In the genomic region with DNA sequence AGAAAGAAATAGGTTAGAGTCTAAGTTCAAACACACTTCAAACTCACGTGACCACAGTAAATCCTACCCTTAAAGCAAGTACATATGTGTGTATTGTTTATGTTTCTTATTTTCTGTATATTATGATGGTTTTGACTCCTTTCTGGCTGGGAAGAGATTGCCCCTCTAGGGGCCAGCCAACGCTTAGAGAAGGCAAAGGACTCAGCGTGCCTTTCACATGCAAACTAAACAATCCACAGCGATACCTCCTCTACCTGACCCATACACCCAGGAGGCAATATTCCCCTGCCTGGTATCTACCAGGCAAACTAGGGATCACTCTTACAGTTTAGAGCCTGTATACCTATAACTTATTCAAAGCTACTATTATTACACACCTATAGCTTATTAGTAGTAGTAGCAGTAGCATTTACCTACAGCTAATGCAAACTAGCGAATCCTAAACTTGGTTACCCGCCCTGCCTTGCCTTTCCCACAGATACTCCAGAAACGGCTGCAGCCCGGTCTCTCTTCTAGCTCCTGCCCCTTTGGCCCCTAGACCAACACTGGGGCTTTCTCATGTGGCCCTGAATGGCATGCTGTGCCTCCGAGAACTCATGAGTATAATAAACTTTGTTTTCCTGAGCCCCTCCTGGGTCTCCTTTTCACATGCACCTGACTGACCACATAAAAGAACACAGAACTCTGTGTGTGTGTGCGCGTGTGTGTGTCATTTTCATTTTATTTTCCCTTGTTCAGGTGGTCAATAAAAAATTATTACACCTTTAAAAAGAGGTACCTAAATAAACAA, we compare ENCODE assay signal across 11 cellular contexts. TPM values are rescaled to one million over a fixed set of nuclear protein-coding genes. Genes with fewer than 3 reads are reported as not detected.
DNase-seq lines count a peak whose midpoint lies in the region; ATAC-seq and TF ChIP-seq lines count a peak whose summit lies in the region.
"Had no signal": no experiment of that assay in that cellular context is flagged by ENCODE, and none has a peak within 500 bp of the region (broad histone marks: within the 10 kb centered on the region; RNA-seq: fewer than 3 reads in every experiment).

No MANE protein-coding gene starts in this region.

- no peak for TF ChIP-seq CTCF in WERI-Rb-1 (IDR thresholded peaks at IDR 0.05; ENCODE audit: low read depth, low read length)

- H3K36me3 ChIP-seq in WERI-Rb-1, result no peaks in the 10 kb centered on the region

- H3K4me3 ChIP-seq in WERI-Rb-1 (ENCODE audit: low read depth, low read length), result no peak overlapping the region; the same call in 1 of the 2 replicates

- H3K4me3 Mint-ChIP-seq in activated CD4-positive, alpha-beta T cell treated with anti-CD3 and anti-CD28 coated beads, Interleukin-2, amount 10 ng/mL, durations not matched to agents 24 days and 14 days, result peak overlapping the region; percentile 76
- peak overlapping the region; percentile 59 for H3K4me3 Mint-ChIP-seq in stimulated activated effector memory CD8-positive, alpha-beta T cell treated with anti-CD3 and anti-CD28 coated beads, Interleukin-12 subunit alpha, Interleukin-12 subunit beta, amount 100 ng/mL, for 72 hours

- no peaks in the 10 kb centered on the region for H3K27me3 ChIP-seq in WERI-Rb-1 (ENCODE audit: insufficient read depth, low read depth, severe bottlenecking)

- no peak for ATAC-seq in stimulated activated effector memory CD8-positive, alpha-beta T cell treated with anti-CD3 and anti-CD28 coated beads, Interleukin-12 subunit alpha, Interleukin-12 subunit beta, amount 100 ng/mL, for 72 hours
- ATAC-seq in HG03095 (IDR thresholded peaks at IDR 0.05; ENCODE audit: unreplicated experiment) (no peak), HG03469 (IDR thresholded peaks at IDR 0.05; ENCODE audit: unreplicated experiment) (no peak)

- H3K36me3 Mint-ChIP-seq in activated CD4-positive, alpha-beta T cell treated with anti-CD3 and anti-CD28 coated beads, Interleukin-2, amount 10 ng/mL, durations not matched to agents 24 days and 14 days (ENCODE audit: low read depth), result peaks cover 4% of the 10 kb centered on the region
- H3K36me3 Mint-ChIP-seq in stimulated activated effector memory CD8-positive, alpha-beta T cell treated with anti-CD3 and anti-CD28 coated beads, Interleukin-12 subunit alpha, Interleukin-12 subunit beta, amount 100 ng/mL, for 72 hours, result no peaks in the 10 kb centered on the region
- H3K36me3 Mint-ChIP-seq: IgD-negative memory B cell had no signal

- H3K27ac Mint-ChIP-seq in activated CD4-positive, alpha-beta T cell treated with anti-CD3 and anti-CD28 coated beads, Interleukin-2, amount 10 ng/mL, durations not matched to agents 24 days and 14 days, result no peak overlapping the region
- H3K27ac Mint-ChIP-seq in stimulated activated effector memory CD8-positive, alpha-beta T cell treated with anti-CD3 and anti-CD28 coated beads, Interleukin-12 subunit alpha, Interleukin-12 subunit beta, amount 100 ng/mL, for 72 hours, result no peak overlapping the region
- H3K27ac Mint-ChIP-seq: IgD-negative memory B cell had no signal

- no peaks in the 10 kb centered on the region for H3K27me3 Mint-ChIP-seq in activated CD4-positive, alpha-beta T cell treated with anti-CD3 and anti-CD28 coated beads, Interleukin-2, amount 10 ng/mL, durations not matched to agents 24 days and 14 days
- H3K27me3 Mint-ChIP-seq: IgD-negative memory B cell had no signal

- peak overlapping the region; percentile 66 for H3K27ac ChIP-seq in WERI-Rb-1

- intact Hi-C loops in activated CD4-positive, alpha-beta T cell treated with anti-CD3 and anti-CD28 coated beads, Interleukin-2, amount 10 ng/mL, durations not matched to agents 24 days and 14 days (cut with micrococcal nuclease), result no loop called here

- no peaks in the 10 kb centered on the region for H3K9me3 Mint-ChIP-seq in activated CD4-positive, alpha-beta T cell treated with anti-CD3 and anti-CD28 coated beads, Interleukin-2, amount 10 ng/mL, durations not matched to agents 24 days and 14 days
- no peaks in the 10 kb centered on the region for H3K9me3 Mint-ChIP-seq in stimulated activated effector memory CD8-positive, alpha-beta T cell treated with anti-CD3 and anti-CD28 coated beads, Interleukin-12 subunit alpha, Interleukin-12 subunit beta, amount 100 ng/mL, for 72 hours

- no peaks in the 10 kb centered on the region for H3K9me3 ChIP-seq in WERI-Rb-1 (ENCODE audit: severe bottlenecking)

- peaks cover 43% of the 10 kb centered on the region for H3K4me1 Mint-ChIP-seq in activated CD4-positive, alpha-beta T cell treated with anti-CD3 and anti-CD28 coated beads, Interleukin-2, amount 10 ng/mL, durations not matched to agents 24 days and 14 days
- H3K4me1 Mint-ChIP-seq in stimulated activated effector memory CD8-positive, alpha-beta T cell treated with anti-CD3 and anti-CD28 coated beads, Interleukin-12 subunit alpha, Interleukin-12 subunit beta, amount 100 ng/mL, for 72 hours, result peaks cover 52% of the 10 kb centered on the region

- no peak for DNase-seq in activated CD4-positive, alpha-beta T cell treated with anti-CD3 and anti-CD28 coated beads, Interleukin-2, amount 10 ng/mL, durations not matched to agents 24 days and 14 days
- DNase-seq in activated CD4-positive, alpha-beta T cell treated with anti-CD3 and anti-CD28 coated beads, Interleukin-2, amount 50 U/mL, for 48 hours, result no peak
- no peak for DNase-seq in WERI-Rb-1
- DNase-seq in iPS-NIHi11 (ENCODE audit: low spot score), result peak; percentile 34
- DNase-seq in stimulated activated effector memory CD8-positive, alpha-beta T cell treated with anti-CD3 and anti-CD28 coated beads, Interleukin-12 subunit alpha, Interleukin-12 subunit beta, amount 100 ng/mL, for 72 hours (ENCODE audit: low spot score in 2 of 2), result no peak
- DNase-seq in RPMI8226, result no peak
- DNase-seq: ACHN, dermis blood vessel endothelial cell had no signal

RNA-seq across cellular contexts. Expression of gene NRIP1, which starts 14.0 kb away (rescaled TPM):
- total RNA-seq in activated CD4-positive, alpha-beta T cell treated with anti-CD3 and anti-CD28 coated beads, Interleukin-2, amount 10 ng/mL, durations not matched to agents 24 days and 14 days, result 10.1 and 10.2 TPM in 2 replicates
